Comparison of ENCODE assay signal across 7 cellular contexts in genomic region chr15:66470825-66471224, GRCh38. TPM values are rescaled to one million over a fixed set of nuclear protein-coding genes. Genes with fewer than 3 reads are reported as not detected.
A peak's percentile ranks its signal among the peaks of the same experiment; 100 is the strongest.
DNase-seq lines count a peak whose midpoint lies in the region; ATAC-seq and TF ChIP-seq lines count a peak whose summit lies in the region.
"Not testable (repeated sequence)": the region's sequence is repeated elsewhere in the genome, so short reads cannot be mapped to it uniquely, and the experiment has no call there.

No MANE protein-coding gene starts in this region.

- H3K36me3 ChIP-seq in CD4-positive, alpha-beta memory T cell (ENCODE audit: insufficient read depth, low read length); HUES6 (ENCODE audit: control insufficient read depth, insufficient read depth, low read length); cardiac muscle cell; naive thymus-derived CD4-positive, alpha-beta T cell (ENCODE audit: control insufficient read depth in 2 of 3, insufficient read depth in 3 of 3, low read length in 3 of 3): not testable (repeated sequence)

- POLR2A ChIA-PET in CD4-positive, alpha-beta memory T cell (lab: Charles Lee; ENCODE audit: partially characterized antibody) = interaction anchor here (0.6 to 3.6 kb wide), 4 partner anchors 27 to 84 kb away, joined by 3 to 23 read pairs (median 7); partner anchors contain the start of genes MAP2K1 and SNAPC5
- POLR2A ChIA-PET in naive thymus-derived CD4-positive, alpha-beta T cell (lab: Charles Lee) = interaction anchor here (0.7 to 2.6 kb wide), 3 partner anchors 67 to 85 kb away, joined by 3 to 7 read pairs (median 3); no protein-coding TSS in a partner anchor

- peak overlapping the region; percentile 25 to 93 (median 89) for H3K27ac Mint-ChIP-seq in CD4-positive, alpha-beta memory T cell
- H3K27ac Mint-ChIP-seq in T-helper 2 cell treated with Interferon-gamma antibody and Interleukin-4, amounts not matched to agents 5 μg/mL and 100 μg/mL, for 36 hours = not testable (repeated sequence)
- peak overlapping the region; percentile 83 for H3K27ac Mint-ChIP-seq in activated naive CD8-positive, alpha-beta T cell
- H3K27ac Mint-ChIP-seq in naive thymus-derived CD4-positive, alpha-beta T cell = peak overlapping the region; percentile 61 to 97 (median 91)

- TF ChIP-seq CTCF in cardiac muscle cell (IDR thresholded peaks at IDR 0.05; ENCODE audit: low read depth, low read length) = not testable (repeated sequence)

- H3K9me3 Mint-ChIP-seq in CD4-positive, alpha-beta memory T cell; T-helper 2 cell treated with Interferon-gamma antibody and Interleukin-4, amounts not matched to agents 5 μg/mL and 100 μg/mL, for 36 hours; activated T-cell treated with anti-CD3 and anti-CD28 coated beads, Interleukin-2, amount 50 U/mL, for 4 hours; activated naive CD8-positive, alpha-beta T cell (ENCODE audit: low read depth); naive thymus-derived CD4-positive, alpha-beta T cell: not testable (repeated sequence)

- CTCF ChIA-PET in CD4-positive, alpha-beta memory T cell (lab: Charles Lee; ENCODE audit: partially characterized antibody) = interaction anchor here (1.1 to 4.6 kb wide), 4 partner anchors 12 to 41 kb away, joined by 3 to 42 read pairs (median 4); partner anchors contain the start of gene SNAPC5
- CTCF ChIA-PET in naive thymus-derived CD4-positive, alpha-beta T cell (lab: Charles Lee) = interaction anchor here (0.7 to 0.9 kb wide), 2 partner anchors 66 to 216 kb away, joined by 3 read pairs; no protein-coding TSS in a partner anchor

- peak overlapping the region in 3 of 8 donors; percentile 47 to 70 (median 68) for H3K4me3 Mint-ChIP-seq in CD4-positive, alpha-beta memory T cell
- peak overlapping the region; percentile 29 for H3K4me3 Mint-ChIP-seq in T-helper 2 cell treated with Interferon-gamma antibody and Interleukin-4, amounts not matched to agents 5 μg/mL and 100 μg/mL, for 36 hours
- peak overlapping the region; percentile 26 for H3K4me3 Mint-ChIP-seq in activated T-cell treated with anti-CD3 and anti-CD28 coated beads, Interleukin-2, amount 50 U/mL, for 4 hours
- H3K4me3 Mint-ChIP-seq in activated naive CD8-positive, alpha-beta T cell = peak overlapping the region; percentile 21
- H3K4me3 Mint-ChIP-seq in naive thymus-derived CD4-positive, alpha-beta T cell = peak overlapping the region in 9 of 10 donors; percentile 6 to 94 (median 58)

- DNase-seq in CD4-positive, alpha-beta memory T cell; T-helper 2 cell treated with Interferon-gamma antibody and Interleukin-4, amounts not matched to agents 5 μg/mL and 100 μg/mL, for 36 hours (ENCODE audit: low spot score); activated T-cell treated with anti-CD3 and anti-CD28 coated beads, Interleukin-2, amount 50 U/mL, for 4 hours; cardiac muscle cell (ENCODE audit: low read depth in 1 of 2, low spot score in 1 of 2); naive thymus-derived CD4-positive, alpha-beta T cell: not testable (repeated sequence)

- not testable (repeated sequence) for H3K4me3 ChIP-seq in CD4-positive, alpha-beta memory T cell (ENCODE audit: low read length in 2 of 2); HUES6 (ENCODE audit: low read depth, low read length); cardiac muscle cell; naive thymus-derived CD4-positive, alpha-beta T cell (ENCODE audit: low read length)

- peaks cover 24 to 48% (median 35%) of the 10 kb centered on the region in 4 donors for H3K4me1 Mint-ChIP-seq in CD4-positive, alpha-beta memory T cell
- peaks cover 36% of the 10 kb centered on the region for H3K4me1 Mint-ChIP-seq in T-helper 2 cell treated with Interferon-gamma antibody and Interleukin-4, amounts not matched to agents 5 μg/mL and 100 μg/mL, for 36 hours (ENCODE audit: low read depth)
- H3K4me1 Mint-ChIP-seq in activated T-cell treated with anti-CD3 and anti-CD28 coated beads, Interleukin-2, amount 50 U/mL, for 4 hours (ENCODE audit: low read depth) = peaks cover 39% of the 10 kb centered on the region
- H3K4me1 Mint-ChIP-seq in activated naive CD8-positive, alpha-beta T cell (ENCODE audit: low read depth) = peaks cover 46% of the 10 kb centered on the region
- H3K4me1 Mint-ChIP-seq in naive thymus-derived CD4-positive, alpha-beta T cell = peaks cover 22 to 60% (median 51%) of the 10 kb centered on the region in 7 donors

- not testable (repeated sequence) for H3K27me3 ChIP-seq in CD4-positive, alpha-beta memory T cell (ENCODE audit: insufficient read depth, low read length); HUES6 (ENCODE audit: control insufficient read depth, insufficient read depth, low read length); cardiac muscle cell; naive thymus-derived CD4-positive, alpha-beta T cell (ENCODE audit: control insufficient read depth in 2 of 2, insufficient read depth in 2 of 2, low read length in 2 of 2)

- not testable (repeated sequence) for H3K27me3 Mint-ChIP-seq in CD4-positive, alpha-beta memory T cell; T-helper 2 cell treated with Interferon-gamma antibody and Interleukin-4, amounts not matched to agents 5 μg/mL and 100 μg/mL, for 36 hours (ENCODE audit: low read depth); activated T-cell treated with anti-CD3 and anti-CD28 coated beads, Interleukin-2, amount 50 U/mL, for 4 hours (ENCODE audit: low read depth); activated naive CD8-positive, alpha-beta T cell; naive thymus-derived CD4-positive, alpha-beta T cell

- H3K4me1 ChIP-seq in CD4-positive, alpha-beta memory T cell (ENCODE audit: insufficient read depth, low read length) = peaks cover 32% of the 10 kb centered on the region
- H3K4me1 ChIP-seq in HUES6 (ENCODE audit: control insufficient read depth, insufficient read depth, low read length) (peaks cover 60% of the 10 kb centered on the region), cardiac muscle cell (ENCODE audit: low read depth) (peaks cover 27% of the 10 kb centered on the region)
- peaks cover 20 to 21% of the 10 kb centered on the region in 2 donors for H3K4me1 ChIP-seq in naive thymus-derived CD4-positive, alpha-beta T cell (ENCODE audit: control insufficient read depth in 2 of 2, insufficient read depth in 2 of 2, low read length in 2 of 2)

- intact Hi-C loops in CD4-positive, alpha-beta memory T cell (cut with micrococcal nuclease) = not testable (repeated sequence)
- intact Hi-C loops in naive thymus-derived CD4-positive, alpha-beta T cell (cut with micrococcal nuclease) = loop anchor here in 1 of 2 donors (5.0 kb wide), 1 partner anchor 69 kb away; no protein-coding TSS in a partner anchor

- H3K36me3 Mint-ChIP-seq in CD4-positive, alpha-beta memory T cell; activated T-cell treated with anti-CD3 and anti-CD28 coated beads, Interleukin-2, amount 50 U/mL, for 4 hours (ENCODE audit: insufficient read depth); activated naive CD8-positive, alpha-beta T cell; naive thymus-derived CD4-positive, alpha-beta T cell: not testable (repeated sequence)
- H3K36me3 Mint-ChIP-seq in T-helper 2 cell treated with Interferon-gamma antibody and Interleukin-4, amounts not matched to agents 5 μg/mL and 100 μg/mL, for 36 hours (ENCODE audit: low read depth) = peaks cover 26% of the 10 kb centered on the region

- peak overlapping the region; percentile 34 for H3K9ac ChIP-seq in HUES6 (ENCODE audit: low read length)

- peak overlapping the region; percentile 28 for H3K27ac ChIP-seq in CD4-positive, alpha-beta memory T cell (ENCODE audit: low read depth, low read length)
- peak overlapping the region; percentile 81; the same call in 1 of the 2 replicates for H3K27ac ChIP-seq in HUES6 (ENCODE audit: low read depth, low read length)
- H3K27ac ChIP-seq in cardiac muscle cell = peak overlapping the region; percentile 89
- H3K27ac ChIP-seq in naive thymus-derived CD4-positive, alpha-beta T cell (ENCODE audit: low read depth, low read length) = peak overlapping the region; percentile 45

- not testable (repeated sequence) for ATAC-seq in activated T-cell treated with anti-CD3 and anti-CD28 coated beads, Interleukin-2, amount 50 U/mL, for 4 hours; naive thymus-derived CD4-positive, alpha-beta T cell

- not testable (repeated sequence) for H3K9me3 ChIP-seq in CD4-positive, alpha-beta memory T cell (ENCODE audit: control insufficient read depth in 1 of 2, low read length in 2 of 2); HUES6 (ENCODE audit: control insufficient read depth, insufficient read depth, low read depth, low read length); cardiac muscle cell (ENCODE audit: low read depth); naive thymus-derived CD4-positive, alpha-beta T cell (ENCODE audit: control insufficient read depth in 2 of 3, low read length in 3 of 3)

RNA-seq across cellular contexts. Expression of gene SNAPC5, which starts 26.7 kb away (rescaled TPM):
- total RNA-seq in CD4-positive, alpha-beta memory T cell = 10 to 100 TPM; 32.5 to 36.6 TPM
- 10 to 100 TPM; 58.2 to 76.1 TPM for polyA plus RNA-seq in CD4-positive, alpha-beta memory T cell
- 10 to 100 TPM; 45.2 to 59.9 (median 53.3) TPM for total RNA-seq in activated T-cell treated with anti-CD3 and anti-CD28 coated beads, Interleukin-2, amount 50 U/mL, for 4 hours
- total RNA-seq in cardiac muscle cell = 59.5 and 72.1 TPM in 2 replicates
- 57.4 and 59.5 TPM in 2 replicates for polyA plus RNA-seq in cardiac muscle cell
- total RNA-seq in naive thymus-derived CD4-positive, alpha-beta T cell = 10 to 100 TPM; 20.4 to 35.9 (median 25.0) TPM
- 10 to 100 TPM; 66.9 to 77.6 TPM for polyA plus RNA-seq in naive thymus-derived CD4-positive, alpha-beta T cell

RNA-seq across cellular contexts. Expression of gene RPL4, which starts 33.8 kb away (rescaled TPM):
- 1,000 to 10,000 TPM; 3,820 to 4,004 TPM for total RNA-seq in CD4-positive, alpha-beta memory T cell
- 1,000 to 10,000 TPM; 1,070 to 1,459 TPM for polyA plus RNA-seq in CD4-positive, alpha-beta memory T cell
- total RNA-seq in activated T-cell treated with anti-CD3 and anti-CD28 coated beads, Interleukin-2, amount 50 U/mL, for 4 hours = 1,000 to 10,000 TPM; 4,816 to 5,229 (median 5,007) TPM
- total RNA-seq in cardiac muscle cell = 3,878 and 4,535 TPM in 2 replicates
- polyA plus RNA-seq in cardiac muscle cell = 833 and 906 TPM in 2 replicates
- 1,000 to 10,000 TPM; 2,229 to 4,292 (median 4,136) TPM for total RNA-seq in naive thymus-derived CD4-positive, alpha-beta T cell
- polyA plus RNA-seq in naive thymus-derived CD4-positive, alpha-beta T cell = 1,000 to 10,000 TPM in 1 of 2 donors, 100 to 1,000 TPM in 1; 898 to 1,586 TPM

RNA-seq across cellular contexts. Expression of gene ZWILCH, which starts 34.3 kb away (rescaled TPM):
- total RNA-seq in CD4-positive, alpha-beta memory T cell = 1 to 10 TPM; 5.1 to 6.5 TPM
- 1 to 10 TPM; 6.2 to 7.2 TPM for polyA plus RNA-seq in CD4-positive, alpha-beta memory T cell
- 10 to 100 TPM; 32.5 to 35.0 (median 32.8) TPM for total RNA-seq in activated T-cell treated with anti-CD3 and anti-CD28 coated beads, Interleukin-2, amount 50 U/mL, for 4 hours
- total RNA-seq in cardiac muscle cell = 7.5 and 9.5 TPM in 2 replicates
- 15.7 and 22.0 TPM in 2 replicates for polyA plus RNA-seq in cardiac muscle cell
- total RNA-seq in naive thymus-derived CD4-positive, alpha-beta T cell = 10 to 100 TPM in 1 of 5 experiments, 1 to 10 TPM in 4; 5.6 to 20.3 (median 6.8) TPM
- 1 to 10 TPM; 4.3 to 4.8 TPM for polyA plus RNA-seq in naive thymus-derived CD4-positive, alpha-beta T cell

Comparison
In these comparisons a context has a peak if more than half of its experiments do, and no peak if none do; other contexts are left out.
1. H3K27ac ChIP-seq: peak in every context shown above with its lines; median percentile 89 in cardiac muscle cell; 81 in HUES6; 45 in naive thymus-derived CD4-positive, alpha-beta T cell; 28 in CD4-positive, alpha-beta memory T cell.